27 cellular contexts compared by ENCODE assay signal in the genomic region with DNA sequence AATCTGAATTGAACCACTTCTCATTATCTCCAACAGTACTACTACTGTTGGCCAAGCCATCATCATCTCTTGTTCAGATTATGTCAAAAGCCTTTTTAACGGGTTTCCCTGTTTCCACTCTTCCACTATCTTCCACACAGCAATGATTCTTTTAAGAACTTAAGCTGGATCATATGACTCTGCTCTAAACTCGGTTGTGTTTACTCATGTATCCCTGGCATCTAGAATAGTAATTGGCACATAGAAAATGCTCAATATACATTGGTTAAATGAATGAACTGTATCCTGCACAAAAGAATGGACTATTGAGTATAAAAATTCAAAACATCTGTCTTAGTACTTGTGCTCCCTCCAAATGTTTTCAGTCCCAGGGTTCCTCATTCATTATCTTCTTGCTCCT. TPM values are rescaled to one million over a fixed set of nuclear protein-coding genes. Genes with fewer than 3 reads are reported as not detected.
A peak's percentile ranks its signal among the peaks of the same experiment; 100 is the strongest.
DNase-seq lines count a peak whose midpoint lies in the region; ATAC-seq and TF ChIP-seq lines count a peak whose summit lies in the region.
"Had no signal": no experiment of that assay in that cellular context is flagged by ENCODE, and none has a peak within 500 bp of the region (broad histone marks: within the 10 kb centered on the region; RNA-seq: fewer than 3 reads in every experiment).

No MANE protein-coding gene starts in this region.

- H3K4me3 ChIP-seq in retinal pigment epithelial cell (ENCODE audit: low read length) (no peak overlapping the region), adrenal gland (no peak overlapping the region)
- H3K4me3 ChIP-seq: A549, GM12878, PC-9, SJCRH30 had no signal

- 58 to 69% (median 66%) methylated on average over 2 of the region's 2 CpGs for WGBS in adrenal gland, 4 donors

- no peak for TF ChIP-seq CTCF in retinal pigment epithelial cell (conservative IDR thresholded peaks at IDR 0.05; ENCODE audit: low read depth, low read length)
- TF ChIP-seq CTCF in adrenal gland (IDR thresholded peaks at IDR 0.05), result no peak

- no peak for ATAC-seq in GM19324 (IDR thresholded peaks at IDR 0.05; ENCODE audit: low FRiP score, unreplicated experiment)
- no peak for ATAC-seq in GM21367 (IDR thresholded peaks at IDR 0.05; ENCODE audit: unreplicated experiment)
- ATAC-seq: A549; CD8-positive, alpha-beta T cell; GM12878; HepG2; Right ventricle myocardium inferior had no signal

- TF ChIP-seq POLR2A in adrenal gland (IDR thresholded peaks at IDR 0.05), result no peak

- H3K36me3 ChIP-seq in adrenal gland (replicated peaks in 1 of 2), result no peaks in the 10 kb centered on the region
- H3K36me3 ChIP-seq: SJCRH30 had no signal

- intact Hi-C loops in adrenal gland (cut with DNase I), result no loop called here

- H3K9me3 ChIP-seq in adrenal gland (replicated peaks in 1 of 3), result no peaks in the 10 kb centered on the region
- H3K9me3 ChIP-seq: A549, SJCRH30 had no signal

- peaks cover 3 to 22% of the 10 kb centered on the region in 2 donors for H3K4me1 ChIP-seq in adrenal gland (replicated peaks in 1 of 2)
- H3K4me1 ChIP-seq: SJCRH30 had no signal

- no peaks in the 10 kb centered on the region for H3K27me3 ChIP-seq in adrenal gland
- H3K27me3 ChIP-seq: SJCRH30 had no signal

- no peak overlapping the region for H3K27ac ChIP-seq in adrenal gland
- H3K27ac ChIP-seq: A549, PC-9, SJCRH30 had no signal

- DNase-seq in COLO829 (ENCODE audit: low spot score) (peak; percentile 18), NCI-H82 treated with DMSO at 0.1 percent for 48 hours (lab: John Stamatoyannopoulos, UW; ENCODE audit: unreplicated experiment) (peak; percentile 20), fibroblast of gingiva (ENCODE audit: low read depth) (peak; percentile 17), retinal pigment epithelial cell (ENCODE audit: low read depth) (peak; percentile 40), adrenal gland (no peak)
- DNase-seq: C1 segment of cervical spinal cord; CD8-positive, alpha-beta T cell; DMS 273 treated with DMSO at 0.1 percent for 48 hours; DMS79; EL; GDM1; H7; Karpas-422; NCI-H1092; NCI-H1436; NCI-H187; NCI-H2081 treated with DMSO at 0.1 percent for 48 hours; NCI-H524 treated with DMSO at 0.1 percent for 48 hours; NCI-H774; PC-9; SJCRH30 had no signal

RNA-seq across cellular contexts. Expression of a gene that starts 2.8 kb away (rescaled TPM):
- total RNA-seq in adrenal gland, result 100 to 1,000 TPM; 150 to 542 (median 334) TPM
- polyA plus RNA-seq in adrenal gland, result 100 to 1,000 TPM; 304 to 542 (median 329) TPM

RNA-seq across cellular contexts. Expression of a gene that starts 38.2 kb away (rescaled TPM):
- total RNA-seq in adrenal gland, result 100 to 1,000 TPM in 2 of 8 donors, 10 to 100 TPM in 6; 45.3 to 134 (median 81.3) TPM
- 10 to 100 TPM; 33.7 to 74.2 (median 34.0) TPM for polyA plus RNA-seq in adrenal gland

RNA-seq across cellular contexts. Expression of a gene that starts 40.5 kb away (rescaled TPM):
- total RNA-seq in adrenal gland, result 100 to 1,000 TPM in 1 of 8 donors, 10 to 100 TPM in 7; 17.0 to 106 (median 66.0) TPM
- 10 to 100 TPM; 13.0 to 23.6 (median 21.6) TPM for polyA plus RNA-seq in adrenal gland
- total RNA-seq: CD8-positive, alpha-beta T cell had no signal
- polyA plus RNA-seq: HepG2 had no signal

Comparison
In these comparisons a context has a peak if more than half of its experiments do, and no peak if none do; other contexts are left out.
1. DNase-seq: peak in COLO829 (single experiment), NCI-H82 treated with DMSO at 0.1 percent for 48 hours (single experiment), fibroblast of gingiva (single experiment) and retinal pigment epithelial cell (single experiment); none in adrenal gland (0 of 7).